Comparison of ENCODE assay signal across 8 cellular contexts in the genomic region with DNA sequence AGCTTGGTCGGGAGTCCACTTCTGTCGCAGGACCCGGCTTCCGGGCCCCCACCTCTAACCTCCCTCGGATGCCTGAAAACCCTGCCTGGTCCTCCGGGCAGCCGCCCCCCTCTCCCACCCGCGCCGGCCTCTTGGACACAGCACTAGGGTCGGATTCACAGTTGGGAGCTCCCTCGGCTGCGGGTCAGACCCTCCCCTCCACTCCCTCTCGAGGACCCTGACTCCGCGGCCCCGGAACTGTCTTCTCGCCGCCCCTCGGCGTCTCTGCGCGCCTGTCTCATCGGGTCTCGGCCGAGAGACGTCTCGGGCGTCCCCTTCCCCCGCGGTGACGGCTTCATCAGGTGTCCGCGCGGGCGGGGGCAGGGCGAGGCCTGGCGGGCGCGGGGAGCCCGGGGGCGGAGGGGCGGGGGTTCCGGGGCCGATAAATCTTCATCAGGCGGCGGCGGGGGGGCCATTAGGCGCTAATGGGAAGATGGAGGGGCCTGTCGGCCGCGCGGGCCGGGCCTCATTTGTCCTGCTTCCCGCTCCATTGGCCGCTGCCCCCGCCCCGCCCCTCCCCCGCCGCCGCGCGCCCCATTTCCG. TPM values are rescaled to one million over a fixed set of nuclear protein-coding genes. Genes with fewer than 3 reads are reported as not detected.
DNase-seq lines count a peak whose midpoint lies in the region; ATAC-seq and TF ChIP-seq lines count a peak whose summit lies in the region.

No MANE protein-coding gene starts in this region.

- H3K4me3 ChIP-seq in AG09309 (ENCODE audit: control insufficient read depth, low read depth, low read length) (peak overlapping the region; percentile 61), skin epidermis (peak overlapping the region; percentile 30 to 49 (median 43)), aorta (ENCODE audit: low read length in 2 of 2) (no peak overlapping the region)

- no peak for DNase-seq in AG09309 (ENCODE audit: low read depth)
- peak; percentile 31 for DNase-seq in HT1080 (ENCODE audit: low read depth)
- peak; percentile 50 to 58 for DNase-seq in activated CD4-positive, alpha-beta T cell treated with anti-CD3 and anti-CD28 coated beads, Interleukin-2, amount 50 U/mL, for 48 hours
- peak; percentile 60 for DNase-seq in germinal center (ENCODE audit: low spot score)
- no peak for DNase-seq in aorta
- DNase-seq in RWPE1 (ENCODE audit: low spot score) = no peak
- no peak for DNase-seq in dermis blood vessel endothelial cell

- H3K9me3 ChIP-seq in aorta (ENCODE audit: control insufficient read depth, low read length) = no peaks in the 10 kb centered on the region

- POLR2A ChIA-PET in RWPE1 (lab: Yijun Ruan, JAX; ENCODE audit: low non-redundant PET) = no interaction called here

- H3K27ac ChIP-seq in skin epidermis (peak overlapping the region in 17 of 21 experiments; percentile 3 to 82 (median 51)), aorta (ENCODE audit: low read depth in 1 of 2, low read length in 2 of 2) (no peak overlapping the region), RWPE1 (no peak overlapping the region)

- 2 to 3% methylated on average over 55 to 64 of the region's 64 CpGs for WGBS in aorta, 2 donors

- H3K36me3 ChIP-seq in aorta (ENCODE audit: control insufficient read depth in 1 of 2, insufficient read depth in 2 of 2, low read length in 1 of 2) = no peaks in the 10 kb centered on the region

- CTCF ChIA-PET in RWPE1 (lab: Yijun Ruan, JAX) = interaction anchor here (1.0 kb wide), 1 partner anchor 18 kb away, joined by 4 read pairs; no protein-coding TSS in a partner anchor

- TF ChIP-seq CTCF in AG09309 (IDR thresholded peaks at IDR 0.05; ENCODE audit: control insufficient read depth, insufficient read depth, low read depth, low read length, missing control alignments) (no peak), RWPE1 (conservative IDR thresholded peaks at IDR 0.05; ENCODE audit: low read depth) (no peak)

- intact Hi-C loops in aorta (cut with DNase I) = no loop called here

- peaks cover 0 to 3% of the 10 kb centered on the region in 2 donors for H3K4me1 ChIP-seq in aorta (ENCODE audit: control insufficient read depth in 1 of 2, insufficient read depth in 2 of 2, low read length in 2 of 2)

- no peaks in the 10 kb centered on the region for H3K27me3 ChIP-seq in aorta (ENCODE audit: control insufficient read depth in 1 of 2, insufficient read depth in 2 of 2, low read length in 1 of 2)

- ATAC-seq in aorta (ENCODE audit: low FRiP score) = no peak

RNA-seq across cellular contexts. Expression of a gene that starts 11.7 kb away (rescaled TPM):
- total RNA-seq in HT1080 (2014; rRNA removed; shearing (Covaris generic)) = 0.72 TPM in 1 of 2 replicates, not detected in the other
- 0.10 and 0.14 TPM in 2 replicates for polyA plus RNA-seq in HT1080 (2015; cell fraction: cytosol; rRNA removed)
- 0.13 and 0.20 TPM in 2 replicates for polyA plus RNA-seq in HT1080 (2015; cell fraction: nucleus; rRNA removed)
- total RNA-seq in aorta (under 1 TPM; 0.51 to 0.81 TPM), dermis blood vessel endothelial cell (not detected in 2 replicates)
- under 1 TPM in 1 of 2 donors, not detected in 1; 0.46 TPM for polyA plus RNA-seq in aorta

RNA-seq across cellular contexts. Expression of a gene that starts 19.2 kb away (rescaled TPM):
- 91.6 and 101 TPM in 2 replicates for total RNA-seq in HT1080 (2014; rRNA removed; shearing (Covaris generic))
- polyA plus RNA-seq in HT1080 (2015; cell fraction: cytosol; rRNA removed) = 83.1 and 84.3 TPM in 2 replicates
- 60.7 and 72.1 TPM in 2 replicates for polyA plus RNA-seq in HT1080 (2015; cell fraction: nucleus; rRNA removed)
- total RNA-seq in aorta (100 to 1,000 TPM; 175 to 198 TPM), dermis blood vessel endothelial cell (73.9 and 132 TPM in 2 replicates)
- 100 to 1,000 TPM; 223 to 376 TPM for polyA plus RNA-seq in aorta

RNA-seq across cellular contexts. Expression of a gene that starts 54.1 kb away (rescaled TPM):
- 0.03 and 0.13 TPM in 2 replicates for total RNA-seq in HT1080 (2014; rRNA removed; shearing (Covaris generic))
- 0.14 TPM in 2 replicates for polyA plus RNA-seq in HT1080 (2015; cell fraction: cytosol; rRNA removed)
- polyA plus RNA-seq in HT1080 (2015; cell fraction: nucleus; rRNA removed) = 0.06 TPM in 1 of 2 replicates, not detected in the other
- total RNA-seq in aorta (not detected), dermis blood vessel endothelial cell (under 0.01 and 0.05 TPM in 2 replicates)
- polyA plus RNA-seq in aorta = under 1 TPM in 1 of 2 donors, not detected in 1; 0.38 TPM

RNA-seq across cellular contexts. Expression of a gene that starts 57.0 kb away (rescaled TPM):
- total RNA-seq in HT1080 (2014; rRNA removed; shearing (Covaris generic)) = 100 and 109 TPM in 2 replicates
- 128 and 171 TPM in 2 replicates for polyA plus RNA-seq in HT1080 (2015; cell fraction: cytosol; rRNA removed)
- polyA plus RNA-seq in HT1080 (2015; cell fraction: nucleus; rRNA removed) = 291 and 292 TPM in 2 replicates
- total RNA-seq in aorta (100 to 1,000 TPM in 1 of 2 donors, 10 to 100 TPM in 1; 95.5 to 137 TPM), dermis blood vessel endothelial cell (53.8 and 69.4 TPM in 2 replicates)
- polyA plus RNA-seq in aorta = 100 to 1,000 TPM in 1 of 2 donors, 10 to 100 TPM in 1; 29.8 to 163 TPM

Comparison
In these comparisons a context has a peak if more than half of its experiments do, and no peak if none do; other contexts are left out.
1. DNase-seq: peak in HT1080 (single experiment), activated CD4-positive, alpha-beta T cell treated with anti-CD3 and anti-CD28 coated beads, Interleukin-2, amount 50 U/mL, for 48 hours (2 of 2) and germinal center (single experiment); none in AG09309 (single experiment), aorta (0 of 2), RWPE1 (single experiment) and dermis blood vessel endothelial cell (single experiment).
2. H3K4me3 ChIP-seq: peak in AG09309 (single experiment) and skin epidermis (7 of 7); none in aorta (0 of 2).
3. H3K27ac ChIP-seq: peak in skin epidermis (17 of 21); none in aorta (0 of 2) and RWPE1 (single experiment).